Comparison of ENCODE assay signal across 25 cellular contexts in genomic region chr13:93715866-93716265, GRCh38.
A peak's percentile ranks its signal among the peaks of the same experiment; 100 is the strongest.
DNase-seq lines count a peak whose midpoint lies in the region; FAIRE-seq and TF ChIP-seq lines count a peak whose summit lies in the region.
"Had no signal": no experiment of that assay in that cellular context is flagged by ENCODE, and none has a peak within 500 bp of the region (broad histone marks: within the 10 kb centered on the region; RNA-seq: fewer than 3 reads in every experiment).

No MANE protein-coding gene starts in this region.

- H4K91ac ChIP-seq in mesenchymal stem cell (ENCODE audit: low read length): no peak overlapping the region

- no peak overlapping the region for H2BK12ac ChIP-seq in mesenchymal stem cell (ENCODE audit: low read length in 2 of 2)

- TF ChIP-seq POLR2A in H54 (IDR thresholded peaks at IDR 0.05; ENCODE audit: low read depth, low read length): no peak

- H3K18ac ChIP-seq in mesenchymal stem cell (ENCODE audit: low read depth in 1 of 2, low read length in 2 of 2): no peak overlapping the region

- H3K4me1 ChIP-seq in mesenchymal stem cell (ENCODE audit: control insufficient read depth, insufficient read depth, low read depth, low read length): no peaks in the 10 kb centered on the region
- H3K4me1 ChIP-seq in Karpas-422 (ENCODE audit: low read length): no peaks in the 10 kb centered on the region
- H3K4me1 ChIP-seq: Caco-2 had no signal

- no peak overlapping the region for H2BK120ac ChIP-seq in mesenchymal stem cell (ENCODE audit: low read depth, low read length)

- H3K9me2 ChIP-seq in Karpas-422 (replicated peaks; ENCODE audit: insufficient read depth, low read length): no peaks in the 10 kb centered on the region

- H3K27me3 ChIP-seq in MG63 (no peaks in the 10 kb centered on the region), mesenchymal stem cell (ENCODE audit: control insufficient read depth in 1 of 2, insufficient read depth in 1 of 2, low read length in 2 of 2) (no peaks in the 10 kb centered on the region), Karpas-422 (ENCODE audit: low read length) (no peaks in the 10 kb centered on the region)

- no peak overlapping the region for H2BK5ac ChIP-seq in mesenchymal stem cell (ENCODE audit: low read depth, low read length, poor library complexity, severe bottlenecking)

- no peak overlapping the region for H3K23ac ChIP-seq in mesenchymal stem cell (ENCODE audit: low read length in 2 of 2)

- no peak overlapping the region for H2BK15ac ChIP-seq in mesenchymal stem cell (ENCODE audit: low read depth, poor library complexity, severe bottlenecking)

- DNase-seq in H54 (ENCODE audit: insufficient read length, low spot score) (no peak), MG63 (peak; percentile 28), amniotic epithelial cell (ENCODE audit: low read depth) (peak; percentile 64), mesenchymal stem cell (peak; percentile 72), Karpas-422 (no peak), cardiac septum (ENCODE audit: low spot score) (no peak)
- DNase-seq in stimulated activated CD4-positive, alpha-beta T cell treated with anti-CD3 and anti-CD28 coated beads, Interleukin-4, amount 100 ng/mL, for 1 hour: no peak
- DNase-seq in activated CD8-positive, alpha-beta memory T cell treated with anti-CD3 and anti-CD28 coated beads, Interleukin-2, amount 50 U/mL, for 48 hours: no peak
- DNase-seq: Caco-2; CD4-positive, CD25-positive, alpha-beta regulatory T cell; DMS 273 treated with DMSO at 0.1 percent for 48 hours; DND-41; H7; HFFc6; NCI-H1694; NCI-H2081; NCI-H2171; NCI-H345; NCI-H524 treated with DMSO at 0.1 percent for 48 hours; OCI-M1; Right ventricle myocardium superior had no signal

- H4K20me1 ChIP-seq in Karpas-422 (ENCODE audit: insufficient read depth, low read depth, low read length): no peaks in the 10 kb centered on the region

- H3K9ac ChIP-seq in mesenchymal stem cell (ENCODE audit: low read length) (no peak overlapping the region), Karpas-422 (ENCODE audit: low read length) (no peak overlapping the region)

- H3K36me3 ChIP-seq in MG63 (no peaks in the 10 kb centered on the region), mesenchymal stem cell (ENCODE audit: control insufficient read depth in 1 of 2, insufficient read depth in 2 of 2, low read depth in 1 of 2, low read length in 2 of 2) (no peaks in the 10 kb centered on the region), Karpas-422 (ENCODE audit: insufficient read depth, low read length) (no peaks in the 10 kb centered on the region)

- H2AFZ ChIP-seq in mesenchymal stem cell (ENCODE audit: low read depth, low read length) (no peak overlapping the region), Karpas-422 (ENCODE audit: low read length) (no peak overlapping the region)

- no peak overlapping the region for H2AK5ac ChIP-seq in mesenchymal stem cell (ENCODE audit: low read length, severe bottlenecking)

- peak; percentile 77 for FAIRE-seq in H54 (lab: Jason Lieb, UNC)
- FAIRE-seq: G401.6, GM18507, GM19239, K562 had no signal

- H3K9me3 ChIP-seq in MG63: peaks cover 7% of the 10 kb centered on the region; the same call in 1 of the 2 replicates
- peaks cover 15% of the 10 kb centered on the region for H3K9me3 ChIP-seq in mesenchymal stem cell (ENCODE audit: control insufficient read depth, low read length)
- H3K9me3 ChIP-seq in Karpas-422 (ENCODE audit: low read length): peaks cover 34% of the 10 kb centered on the region
- H3K9me3 ChIP-seq: Caco-2 had no signal

- no peak overlapping the region for H3K14ac ChIP-seq in mesenchymal stem cell (ENCODE audit: low read length in 2 of 2)

- H3K27ac ChIP-seq in mesenchymal stem cell (ENCODE audit: low read length, poor library complexity, severe bottlenecking) (no peak overlapping the region), Karpas-422 (ENCODE audit: low read length) (no peak overlapping the region)

- no peaks in the 10 kb centered on the region for H3K79me2 ChIP-seq in Karpas-422 (ENCODE audit: low read length)

- no peak overlapping the region for H3K4me2 ChIP-seq in mesenchymal stem cell (ENCODE audit: low read length, poor library complexity, severe bottlenecking)
- no peak overlapping the region for H3K4me2 ChIP-seq in Karpas-422 (ENCODE audit: low read depth, low read length, poor library complexity, severe bottlenecking)

- H3K4me3 ChIP-seq in MG63: no peak overlapping the region
- H3K4me3 ChIP-seq in mesenchymal stem cell (ENCODE audit: insufficient read depth in 1 of 2, low read depth in 1 of 2, low read length in 2 of 2): no peak overlapping the region
- H3K4me3 ChIP-seq in Karpas-422 (ENCODE audit: low read length): no peak overlapping the region
- H3K4me3 ChIP-seq: K562 had no signal

- WGBS in mesenchymal stem cell: no CpG with 5 or more reads among the region's 4 CpGs

- H4K8ac ChIP-seq in mesenchymal stem cell (ENCODE audit: low read length): no peak overlapping the region

- intact Hi-C loops in cardiac septum (cut with DNase I): no loop called here

- no peak overlapping the region for H3K4ac ChIP-seq in mesenchymal stem cell (ENCODE audit: low read depth in 1 of 2, low read length in 2 of 2)

- H3K79me1 ChIP-seq in mesenchymal stem cell (replicated peaks; ENCODE audit: low read length, poor library complexity, severe bottlenecking): no peaks in the 10 kb centered on the region

Comparison
In these comparisons a context has a peak if more than half of its experiments do, and no peak if none do; other contexts are left out.
1. DNase-seq: peak in MG63 (single experiment), amniotic epithelial cell (single experiment) and mesenchymal stem cell (single experiment); none in H54 (single experiment), Karpas-422 (single experiment), stimulated activated CD4-positive, alpha-beta T cell treated with anti-CD3 and anti-CD28 coated beads, Interleukin-4, amount 100 ng/mL, for 1 hour (single experiment), activated CD8-positive, alpha-beta memory T cell treated with anti-CD3 and anti-CD28 coated beads, Interleukin-2, amount 50 U/mL, for 48 hours (single experiment) and cardiac septum (single experiment).